ENCODE assay signal across 1 cellular context in the genomic region with DNA sequence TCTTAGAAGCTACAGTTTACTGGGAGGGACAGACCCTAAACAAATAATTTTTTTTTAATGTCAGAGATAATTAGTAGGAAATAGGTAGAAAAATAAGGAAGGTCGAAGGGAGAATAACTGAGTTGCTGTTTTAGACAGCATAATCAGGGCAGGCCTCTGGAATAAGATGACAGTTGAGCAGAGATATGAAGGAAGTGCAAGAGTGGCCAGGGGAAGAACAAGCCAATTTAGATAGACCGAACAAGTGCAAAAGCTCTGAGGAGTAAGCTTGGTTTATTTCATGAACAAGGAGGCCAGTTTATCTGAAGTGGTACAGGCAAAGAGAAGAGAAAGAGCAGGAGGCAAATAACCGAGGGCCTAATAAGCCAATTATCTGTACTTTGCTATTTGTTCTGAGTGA.
TF ChIP-seq lines count a peak whose summit lies in the region.

No MANE protein-coding gene starts in this region.

TF ChIP-seq in IMR-90, 13 proteins besides CTCF, POLR2A, EP300 and RAD21:
- TF ChIP-seq NFE2L2 (IDR thresholded peaks at IDR 0.05; ENCODE audit: low read depth, low read length) (no peak), CEBPB (IDR thresholded peaks at IDR 0.05; ENCODE audit: low read depth, low read length) (no peak), CHD1 (IDR thresholded peaks at IDR 0.05; ENCODE audit: low read depth, low read length) (no peak)
